7 cellular contexts compared by ENCODE assay signal in the genomic region with DNA sequence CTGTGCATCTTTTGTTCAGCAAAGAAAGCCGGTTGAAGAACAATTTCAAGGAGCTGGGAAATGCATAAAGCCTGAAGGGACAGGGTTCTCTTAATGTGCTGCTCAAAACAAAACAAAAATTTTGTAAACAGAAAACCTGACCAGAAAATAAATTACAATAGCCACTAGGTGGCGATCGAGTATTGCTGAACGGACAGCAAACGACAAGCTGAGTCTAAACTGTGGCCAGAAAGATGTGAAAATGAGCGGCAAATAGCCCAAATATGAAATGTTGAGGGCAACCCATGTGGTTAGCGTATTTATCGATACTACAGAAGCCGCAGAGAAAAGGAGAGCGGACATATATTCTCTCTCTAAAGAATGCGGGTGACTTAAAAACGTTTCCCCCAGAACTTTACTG. TPM values are rescaled to one million over a fixed set of nuclear protein-coding genes. Genes with fewer than 3 reads are reported as not detected.
"Had no signal": no experiment of that assay in that cellular context is flagged by ENCODE, and none has a peak within 500 bp of the region (broad histone marks: within the 10 kb centered on the region; RNA-seq: fewer than 3 reads in every experiment).

No MANE protein-coding gene starts in this region.

RNA-seq across cellular contexts. Expression of a gene that starts 16.7 kb away (rescaled TPM):
- total RNA-seq: GM23338, H1, H9, HepG2, HFFc6, HT1080, K562 had no signal
- polyA plus RNA-seq: H1, HepG2, K562 had no signal

RNA-seq across cellular contexts. Expression of a gene that starts 20.6 kb away (rescaled TPM):
- total RNA-seq: GM23338, H1, H9, HepG2, HFFc6 had no signal
- polyA plus RNA-seq: GM23338, H1, HepG2 had no signal
